8 cellular contexts compared by ENCODE assay signal in the genomic region with DNA sequence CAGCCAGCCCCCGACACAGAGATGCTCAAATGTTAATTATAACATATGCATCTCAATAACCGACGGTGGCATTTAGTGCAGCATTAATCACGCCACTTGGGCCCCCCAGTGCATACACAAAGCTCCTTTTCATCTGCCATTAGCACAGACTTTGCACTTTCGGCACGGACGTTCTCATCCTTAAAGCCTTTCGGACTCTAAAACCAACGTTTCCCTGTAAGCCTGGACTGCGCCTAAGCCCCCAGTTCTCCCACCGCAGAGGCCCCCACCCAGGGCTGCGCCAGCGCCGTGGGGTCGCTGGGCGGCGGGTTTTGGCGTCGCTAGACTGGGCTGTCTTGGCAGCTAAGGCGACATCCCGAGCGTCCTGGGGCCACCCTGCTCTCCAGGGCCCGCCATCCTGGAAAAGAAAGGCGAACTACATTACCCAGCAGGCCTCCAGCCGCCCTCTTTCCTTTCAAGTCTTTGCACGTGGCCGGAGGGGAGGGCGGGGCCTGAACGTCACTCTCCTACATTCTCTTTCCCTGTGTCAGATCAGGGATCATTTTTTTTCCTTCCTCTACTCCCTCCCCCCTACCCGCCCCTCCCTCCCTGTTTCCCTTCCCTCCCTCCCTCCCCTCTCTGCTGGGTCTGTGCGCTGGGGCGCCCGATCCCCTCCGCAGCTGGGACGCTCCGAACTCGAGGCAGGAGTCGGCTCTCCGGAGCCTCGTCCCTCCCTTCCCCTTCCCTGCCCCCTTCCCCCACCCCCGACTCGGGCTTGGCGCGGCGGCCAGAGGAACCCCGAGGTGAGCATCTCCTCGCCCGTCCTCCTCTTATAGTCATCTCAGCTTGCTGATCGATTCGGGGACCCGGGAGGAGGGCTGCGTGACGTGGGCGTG. TPM values are rescaled to one million over a fixed set of nuclear protein-coding genes. Genes with fewer than 3 reads are reported as not detected.
DNase-seq lines count a peak whose midpoint lies in the region; ATAC-seq, FAIRE-seq and TF ChIP-seq lines count a peak whose summit lies in the region.

TSS of gene CTIF (plus strand) at position 501 of the 875 bp plus-strand sequence. CDS start 80,535 bp downstream, outside the sequence.

- ATAC-seq in RWPE2 (ENCODE audit: low read depth) (peak; percentile 75), foreskin keratinocyte (peak; percentile 84)

- TF ChIP-seq EP300 in neural cell (conservative IDR thresholded peaks at IDR 0.05; ENCODE audit: poor library complexity, severe bottlenecking), result peak; percentile 39

- FAIRE-seq in H54 (lab: Jason Lieb, UNC), result no peak

- H2AFZ ChIP-seq in Loucy (ENCODE audit: low read length) (peak within 1 kb of the TSS; percentile 99), neural cell (ENCODE audit: low read depth, low read length) (peak within 1 kb of the TSS; percentile 100)

- H3K4me2 ChIP-seq in Loucy (ENCODE audit: low read depth, low read length, poor library complexity, severe bottlenecking) (peak within 1 kb of the TSS; percentile 90), neural cell (ENCODE audit: low read length) (peak within 1 kb of the TSS; percentile 72)

- DNase-seq in ELR (ENCODE audit: low read depth) (peak; percentile 99), H54 (ENCODE audit: insufficient read length, low spot score) (peak; percentile 74), RWPE2 (ENCODE audit: low spot score) (peak; percentile 96), foreskin keratinocyte (peak; percentile 85 to 93)
- DNase-seq in activated naive CD4-positive, alpha-beta T cell treated with Interleukin-2 at 50 U/mL for 16 hours, result peak; percentile 69

- H3K27ac ChIP-seq in RWPE2 (ENCODE audit: poor library complexity, severe bottlenecking) (peak within 1 kb of the TSS; percentile 84), foreskin keratinocyte (peak within 1 kb of the TSS; percentile 68), neural cell (ENCODE audit: low read length) (peak within 1 kb of the TSS; percentile 99)

- TF ChIP-seq CTCF in Loucy (conservative IDR thresholded peaks at IDR 0.05; ENCODE audit: low read length) (no peak), RWPE2 (IDR thresholded peaks at IDR 0.05; ENCODE audit: poor library complexity, severe bottlenecking) (no peak), foreskin keratinocyte (conservative IDR thresholded peaks at IDR 0.05) (no peak), neural cell (IDR thresholded peaks at IDR 0.05; ENCODE audit: poor library complexity, severe bottlenecking) (peak; percentile 22), subcutaneous adipose tissue (IDR thresholded peaks at IDR 0.05; ENCODE audit: low read depth) (no peak)

- peak; percentile 50 for TF ChIP-seq POLR2A in H54 (IDR thresholded peaks at IDR 0.05; ENCODE audit: low read depth, low read length)

- H3K27me3 ChIP-seq in Loucy (ENCODE audit: insufficient read depth, low read length, poor library complexity, severe bottlenecking) (no peaks in the 10 kb centered on the region), RWPE2 (ENCODE audit: insufficient read depth, poor library complexity, severe bottlenecking) (no peaks in the 10 kb centered on the region), foreskin keratinocyte (no peaks in the 10 kb centered on the region), neural cell (ENCODE audit: insufficient read depth, low read depth, low read length) (no peaks in the 10 kb centered on the region)

- no peaks in the 10 kb centered on the region for H3K9me3 ChIP-seq in Loucy (ENCODE audit: insufficient read depth, low read depth, low read length)
- no peaks in the 10 kb centered on the region for H3K9me3 ChIP-seq in RWPE2 (ENCODE audit: severe bottlenecking)
- H3K9me3 ChIP-seq in neural cell (ENCODE audit: low read length), result no peaks in the 10 kb centered on the region

- H3K9me2 ChIP-seq in Loucy (replicated peaks; ENCODE audit: low read depth, low read length), result no peaks in the 10 kb centered on the region
- no peaks in the 10 kb centered on the region for H3K9me2 ChIP-seq in neural cell (ENCODE audit: insufficient read depth, low read length)

- peak within 1 kb of the TSS; percentile 76 for H3K9ac ChIP-seq in Loucy (ENCODE audit: low read depth, low read length, poor library complexity, severe bottlenecking)
- H3K9ac ChIP-seq in neural cell (ENCODE audit: low read length), result peak within 1 kb of the TSS; percentile 98

- H3K4me1 ChIP-seq in Loucy (ENCODE audit: insufficient read depth, low read length, poor library complexity, severe bottlenecking), result peaks cover 55% of the 10 kb centered on the region
- H3K4me1 ChIP-seq in RWPE2 (ENCODE audit: insufficient read depth, poor library complexity, severe bottlenecking), result peaks cover 23% of the 10 kb centered on the region
- H3K4me1 ChIP-seq in foreskin keratinocyte, result peaks cover 12% of the 10 kb centered on the region

- no peak for TF ChIP-seq RAD21 in neural cell (conservative IDR thresholded peaks at IDR 0.05)

- H3K79me2 ChIP-seq in Loucy (ENCODE audit: insufficient read depth, low read length) (peaks cover 30% of the 10 kb centered on the region; the same call in 1 of the 2 replicates), neural cell (replicated peaks; ENCODE audit: insufficient read depth, low read length) (peaks cover 33% of the 10 kb centered on the region)

- H3K36me3 ChIP-seq in Loucy (ENCODE audit: insufficient read depth, low read length) (no peaks in the 10 kb centered on the region), RWPE2 (ENCODE audit: low read depth) (peaks cover 12% of the 10 kb centered on the region), neural cell (ENCODE audit: insufficient read depth, low read length) (no peaks in the 10 kb centered on the region)

- H3F3A ChIP-seq in Loucy (ENCODE audit: low read depth), result peaks cover 10% of the 10 kb centered on the region; the same call in 1 of the 2 replicates
- no peaks in the 10 kb centered on the region for H3F3A ChIP-seq in neural cell (ENCODE audit: insufficient read depth, low read length, poor library complexity, severe bottlenecking)

- H3K4me3 ChIP-seq in Loucy (ENCODE audit: low read length, poor library complexity, severe bottlenecking) (peak within 1 kb of the TSS; percentile 92), RWPE2 (ENCODE audit: severe bottlenecking) (peak within 1 kb of the TSS; percentile 77), neural cell (ENCODE audit: low read length) (peak within 1 kb of the TSS; percentile 99)

- H4K20me1 ChIP-seq in Loucy (ENCODE audit: insufficient read depth, low read length, poor library complexity, severe bottlenecking) (peaks cover 19% of the 10 kb centered on the region), neural cell (ENCODE audit: insufficient read depth) (peaks cover 9% of the 10 kb centered on the region)

TF ChIP-seq in neural cell, 6 proteins besides CTCF, POLR2A, EP300 and RAD21:
- TF ChIP-seq SMC3 (conservative IDR thresholded peaks at IDR 0.05; ENCODE audit: poor library complexity) (no peak), TAF1 (IDR thresholded peaks at IDR 0.05; ENCODE audit: low read depth) (peak; percentile 98), POLR2AphosphoS5 (IDR thresholded peaks at IDR 0.05) (peak; percentile 79), EZH2 (IDR thresholded peaks at IDR 0.05; ENCODE audit: borderline replicate concordance, insufficient read depth, low read length, poor library complexity, severe bottlenecking) (no peak), MXI1 (conservative IDR thresholded peaks at IDR 0.05; ENCODE audit: poor library complexity, severe bottlenecking) (peak; percentile 27)
- TF ChIP-seq, protein P1, sequence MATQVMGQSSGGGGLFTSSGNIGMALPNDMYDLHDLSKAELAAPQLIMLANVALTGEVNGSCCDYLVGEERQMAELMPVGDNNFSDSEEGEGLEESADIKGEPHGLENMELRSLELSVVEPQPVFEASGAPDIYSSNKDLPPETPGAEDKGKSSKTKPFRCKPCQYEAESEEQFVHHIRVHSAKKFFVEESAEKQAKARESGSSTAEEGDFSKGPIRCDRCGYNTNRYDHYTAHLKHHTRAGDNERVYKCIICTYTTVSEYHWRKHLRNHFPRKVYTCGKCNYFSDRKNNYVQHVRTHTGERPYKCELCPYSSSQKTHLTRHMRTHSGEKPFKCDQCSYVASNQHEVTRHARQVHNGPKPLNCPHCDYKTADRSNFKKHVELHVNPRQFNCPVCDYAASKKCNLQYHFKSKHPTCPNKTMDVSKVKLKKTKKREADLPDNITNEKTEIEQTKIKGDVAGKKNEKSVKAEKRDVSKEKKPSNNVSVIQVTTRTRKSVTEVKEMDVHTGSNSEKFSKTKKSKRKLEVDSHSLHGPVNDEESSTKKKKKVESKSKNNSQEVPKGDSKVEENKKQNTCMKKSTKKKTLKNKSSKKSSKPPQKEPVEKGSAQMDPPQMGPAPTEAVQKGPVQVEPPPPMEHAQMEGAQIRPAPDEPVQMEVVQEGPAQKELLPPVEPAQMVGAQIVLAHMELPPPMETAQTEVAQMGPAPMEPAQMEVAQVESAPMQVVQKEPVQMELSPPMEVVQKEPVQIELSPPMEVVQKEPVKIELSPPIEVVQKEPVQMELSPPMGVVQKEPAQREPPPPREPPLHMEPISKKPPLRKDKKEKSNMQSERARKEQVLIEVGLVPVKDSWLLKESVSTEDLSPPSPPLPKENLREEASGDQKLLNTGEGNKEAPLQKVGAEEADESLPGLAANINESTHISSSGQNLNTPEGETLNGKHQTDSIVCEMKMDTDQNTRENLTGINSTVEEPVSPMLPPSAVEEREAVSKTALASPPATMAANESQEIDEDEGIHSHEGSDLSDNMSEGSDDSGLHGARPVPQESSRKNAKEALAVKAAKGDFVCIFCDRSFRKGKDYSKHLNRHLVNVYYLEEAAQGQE (IDR thresholded peaks at IDR 0.05; ENCODE audit: borderline replicate concordance), result peak; percentile 94

RNA-seq across cellular contexts. Expression of gene CTIF, which starts in this region (rescaled TPM):
- 22.3 TPM in 2 replicates for total RNA-seq in foreskin keratinocyte
- polyA plus RNA-seq in foreskin keratinocyte, result 20.8 and 22.1 TPM in 2 replicates
- polyA plus RNA-seq in neural cell, result 50.2 and 97.9 TPM in 2 replicates
- 115 and 121 TPM in 2 replicates for polyA minus RNA-seq in neural cell
- 100 to 1,000 TPM in 1 of 4 donors, 10 to 100 TPM in 3; 41.0 to 195 (median 78.3) TPM for total RNA-seq in subcutaneous adipose tissue

Comparison
In these comparisons a context has a peak if more than half of its experiments do, and no peak if none do; other contexts are left out.
1. Peak in every context shown above with its lines: DNase-seq, ATAC-seq, H3K4me3 ChIP-seq and H3K27ac ChIP-seq.